7 cellular contexts compared by ENCODE assay signal in the genomic region with DNA sequence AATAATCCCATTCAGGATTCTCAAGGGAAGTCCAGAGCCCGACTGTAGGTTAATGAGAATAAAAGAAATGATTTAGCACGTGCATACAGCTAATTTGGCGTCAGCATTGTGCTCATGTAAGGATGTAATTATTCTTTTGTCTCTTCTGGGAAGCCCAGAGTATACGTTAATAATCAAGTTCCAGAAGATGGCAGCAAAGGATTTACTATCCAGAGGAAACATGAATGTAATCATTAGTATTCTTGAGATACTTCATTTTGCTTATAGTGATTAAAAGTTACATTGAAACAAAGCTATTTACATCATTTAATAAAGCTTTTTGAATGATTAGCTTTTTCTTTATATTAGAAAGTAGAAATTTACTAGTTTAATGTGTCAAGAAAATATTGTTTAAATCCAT. TPM values are rescaled to one million over a fixed set of nuclear protein-coding genes. Genes with fewer than 3 reads are reported as not detected.
DNase-seq lines count a peak whose midpoint lies in the region; ATAC-seq and TF ChIP-seq lines count a peak whose summit lies in the region.

No MANE protein-coding gene starts in this region.

- H3K4me1 ChIP-seq in HCT116 (ENCODE audit: control insufficient read depth in 1 of 2, insufficient read depth in 2 of 2, low read length in 2 of 2) (no peaks in the 10 kb centered on the region), testis (no peaks in the 10 kb centered on the region)

- no peaks in the 10 kb centered on the region for H4K20me1 ChIP-seq in HCT116 (ENCODE audit: insufficient read depth)

- H2AFZ ChIP-seq in HCT116 (ENCODE audit: low read depth, low read length, poor library complexity, severe bottlenecking) = peak overlapping the region; percentile 56

- intact Hi-C loops in HCT116 (cut with micrococcal nuclease) (loop anchor here (1.0 to 2.0 kb wide), 3 partner anchors 383 to 975 kb away; a partner anchor contains a TSS), testis (cut with DNase I; ENCODE audit: low total_unique reads) (no loop called here)

- H3K27ac ChIP-seq in HCT116 (ENCODE audit: low read depth, low read length) (no peak overlapping the region), testis (no peak overlapping the region)

- H3K9me3 ChIP-seq in HCT116 (ENCODE audit: control insufficient read depth in 1 of 2, insufficient read depth in 1 of 2, low read depth in 1 of 2, low read length in 2 of 2) (no peaks in the 10 kb centered on the region), testis (no peaks in the 10 kb centered on the region)

- TF ChIP-seq POLR2A in HCT116 (IDR thresholded peaks at IDR 0.05; ENCODE audit: borderline replicate concordance, extremely low read depth, insufficient read depth, insufficient read length) (no peak), testis (IDR thresholded peaks at IDR 0.05) (no peak)

- H3K27me3 ChIP-seq in HCT116 (ENCODE audit: insufficient read depth, low read length) (no peaks in the 10 kb centered on the region), testis (no peaks in the 10 kb centered on the region)

- peak; percentile 75 for TF ChIP-seq RAD21 in HCT116 (IDR thresholded peaks at IDR 0.05; ENCODE audit: low read depth)

- no peaks in the 10 kb centered on the region for H3K36me3 ChIP-seq in HCT116 (ENCODE audit: control insufficient read depth in 1 of 2, insufficient read depth in 2 of 2, low read length in 2 of 2)
- no peaks in the 10 kb centered on the region for H3K36me3 ChIP-seq in testis (ENCODE audit: low read depth, missing control alignments)

- peak; percentile 83 for ATAC-seq in HCT116
- no peak for ATAC-seq in HG03280 (IDR thresholded peaks at IDR 0.05; ENCODE audit: unreplicated experiment)

- no peak overlapping the region for H3K9ac ChIP-seq in HCT116 (ENCODE audit: low read length)

- TF ChIP-seq CTCF in HCT116 (IDR thresholded peaks at IDR 0.05 in 2 of 3, conservative IDR thresholded peaks at IDR 0.05 in 1 of 3; ENCODE audit: borderline replicate concordance in 1 of 3, insufficient read depth in 1 of 3, low read depth in 2 of 3, low read length in 2 of 3) (peak in 2 of 3 experiments; percentile 50 to 53; a peak in 3 of 6 replicates), testis (IDR thresholded peaks at IDR 0.05) (no peak)

- POLR2A ChIA-PET in HCT116 (lab: Charles Lee) = interaction anchor here (0.7 kb wide), 1 partner anchor 114 kb away, joined by 3 read pairs; no protein-coding TSS in a partner anchor

- RAD21 ChIA-PET in HCT116 (lab: Charles Lee; ENCODE audit: low non-redundant PET in 1 of 2, low total read pairs in 2 of 2, uncharacterized antibody in 2 of 2, unreplicated experiment in 2 of 2) = interaction anchor here in 1 of 2 experiments (0.6 kb wide), 1 partner anchor 549 kb away, joined by 3 read pairs; no protein-coding TSS in a partner anchor

- WGBS in testis, 2 donors = 27 to 33% methylated on average over 4 of the region's 4 CpGs

- H3K4me3 ChIP-seq in HCT116 (replicated peaks in 1 of 2; ENCODE audit: low read depth in 1 of 2, low read length in 2 of 2) = no peak overlapping the region
- H3K4me3 ChIP-seq in testis = no peak overlapping the region

- H3K9me2 ChIP-seq in HCT116 (ENCODE audit: insufficient read depth) = no peaks in the 10 kb centered on the region

- BruUV-seq in HCT116 (replicated peaks; lab: Mats Ljungman, UMichigan) = no TSS peak

- H3K4me2 ChIP-seq in HCT116 (ENCODE audit: low read length) = no peak overlapping the region

- peak; percentile 36 for DNase-seq in HCT116 (ENCODE audit: low read depth, low spot score)
- peak; percentile 77 for DNase-seq in NCI-H748 (lab: John Stamatoyannopoulos, UW; ENCODE audit: unreplicated experiment)
- peak; percentile 32 for DNase-seq in epidermal melanocyte (ENCODE audit: insufficient read length, low spot score)
- peak; percentile 11 for DNase-seq in putamen (ENCODE audit: low spot score)
- no peak for DNase-seq in effector CD4-positive, alpha-beta T cell
- DNase-seq in testis = no peak

- no peaks in the 10 kb centered on the region for H3K79me2 ChIP-seq in HCT116 (ENCODE audit: insufficient read depth, low read length)

- CTCF ChIA-PET in HCT116 (lab: Charles Lee) = interaction anchor here (0.8 to 3.6 kb wide), 6 partner anchors 9 to 597 kb away, joined by 3 to 36 read pairs (median 6); a partner anchor contains a TSS

TF ChIP-seq in HCT116, 20 proteins besides CTCF, POLR2A, EP300 and RAD21:
- TF ChIP-seq EZH2phosphoT487 (IDR thresholded peaks at IDR 0.05; ENCODE audit: borderline replicate concordance) (no peak), EGR1 (IDR thresholded peaks at IDR 0.05; ENCODE audit: low read depth) (no peak), FOSL1 (IDR thresholded peaks at IDR 0.05; ENCODE audit: low read depth) (no peak), SRF (IDR thresholded peaks at IDR 0.05; ENCODE audit: low read depth) (no peak), YY1 (IDR thresholded peaks at IDR 0.05; ENCODE audit: extremely low read depth, insufficient replicate concordance, low read depth, low read length) (no peak)
- TF ChIP-seq, protein P1, sequence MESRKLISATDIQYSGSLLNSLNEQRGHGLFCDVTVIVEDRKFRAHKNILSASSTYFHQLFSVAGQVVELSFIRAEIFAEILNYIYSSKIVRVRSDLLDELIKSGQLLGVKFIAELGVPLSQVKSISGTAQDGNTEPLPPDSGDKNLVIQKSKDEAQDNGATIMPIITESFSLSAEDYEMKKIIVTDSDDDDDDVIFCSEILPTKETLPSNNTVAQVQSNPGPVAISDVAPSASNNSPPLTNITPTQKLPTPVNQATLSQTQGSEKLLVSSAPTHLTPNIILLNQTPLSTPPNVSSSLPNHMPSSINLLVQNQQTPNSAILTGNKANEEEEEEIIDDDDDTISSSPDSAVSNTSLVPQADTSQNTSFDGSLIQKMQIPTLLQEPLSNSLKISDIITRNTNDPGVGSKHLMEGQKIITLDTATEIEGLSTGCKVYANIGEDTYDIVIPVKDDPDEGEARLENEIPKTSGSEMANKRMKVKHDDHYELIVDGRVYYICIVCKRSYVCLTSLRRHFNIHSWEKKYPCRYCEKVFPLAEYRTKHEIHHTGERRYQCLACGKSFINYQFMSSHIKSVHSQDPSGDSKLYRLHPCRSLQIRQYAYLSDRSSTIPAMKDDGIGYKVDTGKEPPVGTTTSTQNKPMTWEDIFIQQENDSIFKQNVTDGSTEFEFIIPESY (IDR thresholded peaks at IDR 0.05; ENCODE audit: extremely low read depth, insufficient replicate concordance, low read length) = no peak
- TF ChIP-seq, protein P2, sequence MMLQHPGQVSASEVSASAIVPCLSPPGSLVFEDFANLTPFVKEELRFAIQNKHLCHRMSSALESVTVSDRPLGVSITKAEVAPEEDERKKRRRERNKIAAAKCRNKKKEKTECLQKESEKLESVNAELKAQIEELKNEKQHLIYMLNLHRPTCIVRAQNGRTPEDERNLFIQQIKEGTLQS (IDR thresholded peaks at IDR 0.05) = no peak

RNA-seq across cellular contexts. Expression of a gene that starts 27.1 kb away (rescaled TPM):
- total RNA-seq in HCT116 (2021; ENCODE audit: unreplicated experiment) (0.32 TPM), testis (10 to 100 TPM; 24.7 to 32.4 TPM)
- not detected in 2 replicates for polyA plus RNA-seq in HCT116 (2012)
- 3.0 TPM for polyA plus RNA-seq in testis (ENCODE audit: insufficient read depth, low read depth, low replicate concordance)

Comparison
In these comparisons a context has a peak if more than half of its experiments do, and no peak if none do; other contexts are left out.
1. DNase-seq: peak in HCT116 (single experiment), NCI-H748 (single experiment), epidermal melanocyte (single experiment) and putamen (single experiment); none in effector CD4-positive, alpha-beta T cell (single experiment) and testis (single experiment).
2. CTCF ChIP-seq: peak in HCT116 (2 of 3); none in testis (0 of 3).
3. RNA of a gene that starts 27.1 kb away (total RNA-seq): 24.7 to 32.4 TPM in testis; 0.32 TPM in HCT116 (single experiment); every median in the first group is over 10 times any median in the second.